In genomic region chr3:142224482-142225072, GRCh38 we compare ENCODE assay signal across 8 cellular contexts. TPM values are rescaled to one million over a fixed set of nuclear protein-coding genes. Genes with fewer than 3 reads are reported as not detected.
DNase-seq lines count a peak whose midpoint lies in the region; FAIRE-seq and TF ChIP-seq lines count a peak whose summit lies in the region.

No MANE protein-coding gene starts in this region.

- H3K9me3 ChIP-seq in adrenal gland (replicated peaks in 1 of 3) = no peaks in the 10 kb centered on the region
- no peaks in the 10 kb centered on the region for H3K9me3 ChIP-seq in tibial nerve

- H3K36me3 Mint-ChIP-seq in activated naive CD4-positive, alpha-beta T cell treated with anti-CD3 and anti-CD28 coated beads for 36 hours (ENCODE audit: low read depth) = peaks cover 2% of the 10 kb centered on the region

- intact Hi-C loops in activated naive CD4-positive, alpha-beta T cell treated with anti-CD3 and anti-CD28 coated beads for 36 hours (cut with micrococcal nuclease) = loop anchor here (1.0 to 10.0 kb wide), 6 partner anchors 75 to 500 kb away; partner anchors contain the start of genes ATR, RNF7, TFDP2 and TRPC1
- intact Hi-C loops in adrenal gland (cut with DNase I) = no loop called here

- H3K27ac ChIP-seq in adrenal gland (peak overlapping the region; percentile 74 to 94 (median 90)), layer of hippocampus (ENCODE audit: low read depth, low read length) (peak overlapping the region; percentile 68), tibial nerve (peak overlapping the region; percentile 84 to 90 (median 87))

- H3K27me3 Mint-ChIP-seq in activated naive CD4-positive, alpha-beta T cell treated with anti-CD3 and anti-CD28 coated beads for 36 hours (ENCODE audit: low read depth) = no peaks in the 10 kb centered on the region

- H3K27ac Mint-ChIP-seq in activated naive CD4-positive, alpha-beta T cell treated with anti-CD3 and anti-CD28 coated beads for 36 hours = no peak overlapping the region

- CTCF ChIA-PET in activated naive CD4-positive, alpha-beta T cell treated with anti-CD3 and anti-CD28 coated beads for 36 hours (lab: Charles Lee) = no interaction called here

- peak overlapping the region; percentile 93 for H3K4me3 Mint-ChIP-seq in activated naive CD4-positive, alpha-beta T cell treated with anti-CD3 and anti-CD28 coated beads for 36 hours

- H3K36me3 ChIP-seq in adrenal gland (replicated peaks in 1 of 2) = no peaks in the 10 kb centered on the region
- no peaks in the 10 kb centered on the region for H3K36me3 ChIP-seq in tibial nerve

- H3K27me3 ChIP-seq in adrenal gland = no peaks in the 10 kb centered on the region
- no peaks in the 10 kb centered on the region for H3K27me3 ChIP-seq in layer of hippocampus (ENCODE audit: control insufficient read depth, insufficient read depth, low read length)
- H3K27me3 ChIP-seq in tibial nerve = no peaks in the 10 kb centered on the region

- TF ChIP-seq EP300 in tibial nerve (IDR thresholded peaks at IDR 0.05) = no peak

- H3K4me1 Mint-ChIP-seq in activated naive CD4-positive, alpha-beta T cell treated with anti-CD3 and anti-CD28 coated beads for 36 hours (ENCODE audit: low read depth) = peaks cover 19% of the 10 kb centered on the region

- WGBS in adrenal gland, 4 donors = 10 to 13% (median 12%) methylated on average over 7 to 10 of the region's 10 CpGs
- WGBS in tibial nerve, 2 donors = 9 to 18% methylated on average over 7 to 10 of the region's 10 CpGs

- H3K4me3 ChIP-seq in adrenal gland (peak overlapping the region; percentile 21 to 90 (median 74)), tibial nerve (peak overlapping the region; percentile 76 to 89 (median 86))

- FAIRE-seq in D721Med (lab: Jason Lieb, UNC) = no peak

- TF ChIP-seq CTCF in adrenal gland (IDR thresholded peaks at IDR 0.05) = no peak
- TF ChIP-seq CTCF in tibial nerve (IDR thresholded peaks at IDR 0.05) = no peak
- TF ChIP-seq CTCF in D721Med (IDR thresholded peaks at IDR 0.05; ENCODE audit: insufficient read depth, missing control alignments) = no peak

- no peaks in the 10 kb centered on the region for H3K9me3 Mint-ChIP-seq in activated naive CD4-positive, alpha-beta T cell treated with anti-CD3 and anti-CD28 coated beads for 36 hours

- H3K4me1 ChIP-seq in adrenal gland (replicated peaks in 1 of 2) (peaks cover 6 to 31% of the 10 kb centered on the region in 2 donors), tibial nerve (peaks cover 0 to 29% (median 0%) of the 10 kb centered on the region in 4 donors)

- TF ChIP-seq POLR2A in adrenal gland (IDR thresholded peaks at IDR 0.05) (no peak), tibial nerve (IDR thresholded peaks at IDR 0.05) (no peak)

- DNase-seq in activated naive CD4-positive, alpha-beta T cell treated with anti-CD3 and anti-CD28 coated beads for 36 hours = no peak
- no peak for DNase-seq in activated naive CD4-positive, alpha-beta T cell treated with anti-CD3 and anti-CD28 coated beads, Interleukin-2, amount 50 U/mL, for 16 hours
- DNase-seq in adrenal gland = peak in 1 of 7 donors; percentile 20
- no peak for DNase-seq in tibial nerve (ENCODE audit: low spot score in 2 of 2)
- no peak for DNase-seq in putamen (ENCODE audit: low spot score)
- DNase-seq in LoVo (ENCODE audit: low spot score) = no peak
- DNase-seq in D721Med (ENCODE audit: insufficient read length, low spot score) = no peak

RNA-seq across cellular contexts. Expression of gene GK5, which starts 0.8 kb away (rescaled TPM):
- 10 to 100 TPM in 1 of 2 experiments, 1 to 10 TPM in 1; 9.5 to 10.0 TPM for total RNA-seq in activated naive CD4-positive, alpha-beta T cell treated with anti-CD3 and anti-CD28 coated beads for 36 hours
- 10 to 100 TPM; 22.3 to 46.1 (median 32.2) TPM for total RNA-seq in adrenal gland
- polyA plus RNA-seq in adrenal gland = 10 to 100 TPM; 12.6 to 51.2 (median 16.7) TPM
- 10 to 100 TPM; 27.8 to 42.0 (median 32.1) TPM for total RNA-seq in tibial nerve
